Comparison of ENCODE assay signal across 21 cellular contexts in genomic region chr7:126843883-126844282, GRCh38.
DNase-seq lines count a peak whose midpoint lies in the region; ATAC-seq and TF ChIP-seq lines count a peak whose summit lies in the region.
"Had no signal": no experiment of that assay in that cellular context is flagged by ENCODE, and none has a peak within 500 bp of the region (broad histone marks: within the 10 kb centered on the region; RNA-seq: fewer than 3 reads in every experiment).

No MANE protein-coding gene starts in this region.

- H3K4me1 ChIP-seq in GM23248 (ENCODE audit: insufficient read depth), result no peaks in the 10 kb centered on the region
- H3K4me1 ChIP-seq: BLaER1 had no signal

- H4K20me1 ChIP-seq in GM23248 (ENCODE audit: insufficient read depth), result no peaks in the 10 kb centered on the region
- H4K20me1 ChIP-seq: BLaER1 had no signal

- H3K36me3 ChIP-seq in WERI-Rb-1, result no peaks in the 10 kb centered on the region
- H3K36me3 ChIP-seq in GM23248 (ENCODE audit: low read depth), result no peaks in the 10 kb centered on the region
- H3K36me3 ChIP-seq: BE2C, BLaER1 had no signal

- peak overlapping the region; percentile 54 for H3K27ac ChIP-seq in WERI-Rb-1
- H3K27ac ChIP-seq in GM23248, result no peak overlapping the region
- H3K27ac ChIP-seq: BLaER1 had no signal

- H3K9me2 ChIP-seq in GM23248 (ENCODE audit: insufficient read depth), result no peaks in the 10 kb centered on the region

- no peak for TF ChIP-seq CTCF in WERI-Rb-1 (IDR thresholded peaks at IDR 0.05; ENCODE audit: low read depth, low read length)

- H3K4me3 ChIP-seq in WERI-Rb-1 (ENCODE audit: low read depth, low read length), result no peak overlapping the region
- no peak overlapping the region for H3K4me3 ChIP-seq in GM23248
- H3K4me3 ChIP-seq: BLaER1, GM12878 had no signal

- DNase-seq in NCI-H82 (lab: John Stamatoyannopoulos, UW) (peak; percentile 5), NCI-H82 treated with DMSO at 0.1 percent for 48 hours (lab: John Stamatoyannopoulos, UW; ENCODE audit: unreplicated experiment) (no peak), WERI-Rb-1 (no peak), globus pallidus (ENCODE audit: low spot score) (no peak), GM23248 (no peak)
- DNase-seq: 8988T; ACHN; BE2C; C1 segment of cervical spinal cord; CD4-positive, alpha-beta memory T cell; CD4-positive, CD25-positive, alpha-beta regulatory T cell; CD8-positive, alpha-beta memory T cell; COR-L47; DMS 273 treated with DMSO at 0.1 percent for 48 hours; DMS79; DND-41; EL; GDM1 had no signal

- H3K9me3 ChIP-seq in WERI-Rb-1 (ENCODE audit: severe bottlenecking) (no peaks in the 10 kb centered on the region), GM23248 (ENCODE audit: low read depth) (no peaks in the 10 kb centered on the region)
- H3K9me3 ChIP-seq: BE2C, BLaER1 had no signal

- H3F3A ChIP-seq in GM23248 (ENCODE audit: insufficient read depth), result no peaks in the 10 kb centered on the region

- no peak for ATAC-seq in SK-N-SH treated with all-trans-retinoic acid at 6 μM for 48 hours
- ATAC-seq: GM12878 had no signal

- in situ Hi-C loops in GM23248 (cut with MboI), result no loop called here

- H3K79me2 ChIP-seq in GM23248 (ENCODE audit: insufficient read depth), result no peaks in the 10 kb centered on the region

- no peaks in the 10 kb centered on the region for H3K27me3 ChIP-seq in WERI-Rb-1 (ENCODE audit: insufficient read depth, low read depth, severe bottlenecking)
- no peaks in the 10 kb centered on the region for H3K27me3 ChIP-seq in GM23248 (replicated peaks; ENCODE audit: insufficient read depth)
- H3K27me3 ChIP-seq: BE2C, BLaER1 had no signal

- no peak overlapping the region for H3K4me2 ChIP-seq in GM23248 (ENCODE audit: unreplicated experiment)
- H3K4me2 ChIP-seq: BLaER1 had no signal

- no peak overlapping the region for H3K9ac ChIP-seq in GM23248
- H3K9ac ChIP-seq: BLaER1 had no signal

- H2AFZ ChIP-seq in GM23248, result no peak overlapping the region

TF ChIP-seq in SK-N-SH treated with all-trans-retinoic acid at 6 μM for 48 hours, 23 proteins besides CTCF, POLR2A, EP300 and RAD21:
- TF ChIP-seq TSHZ2 (CRISPR knock-in tag; IDR thresholded peaks at IDR 0.05), result peak; percentile 19
- TF ChIP-seq ZFP3 (CRISPR knock-in tag; IDR thresholded peaks at IDR 0.05), result no peak
- no peak for TF ChIP-seq ARNTL (CRISPR knock-in tag; IDR thresholded peaks at IDR 0.05; ENCODE audit: borderline replicate concordance, low read depth)
- TF ChIP-seq CSRNP3 (CRISPR knock-in tag; IDR thresholded peaks at IDR 0.05), result peak; percentile 41; the same call in 1 of the 2 replicates
- TF ChIP-seq, protein P1, sequence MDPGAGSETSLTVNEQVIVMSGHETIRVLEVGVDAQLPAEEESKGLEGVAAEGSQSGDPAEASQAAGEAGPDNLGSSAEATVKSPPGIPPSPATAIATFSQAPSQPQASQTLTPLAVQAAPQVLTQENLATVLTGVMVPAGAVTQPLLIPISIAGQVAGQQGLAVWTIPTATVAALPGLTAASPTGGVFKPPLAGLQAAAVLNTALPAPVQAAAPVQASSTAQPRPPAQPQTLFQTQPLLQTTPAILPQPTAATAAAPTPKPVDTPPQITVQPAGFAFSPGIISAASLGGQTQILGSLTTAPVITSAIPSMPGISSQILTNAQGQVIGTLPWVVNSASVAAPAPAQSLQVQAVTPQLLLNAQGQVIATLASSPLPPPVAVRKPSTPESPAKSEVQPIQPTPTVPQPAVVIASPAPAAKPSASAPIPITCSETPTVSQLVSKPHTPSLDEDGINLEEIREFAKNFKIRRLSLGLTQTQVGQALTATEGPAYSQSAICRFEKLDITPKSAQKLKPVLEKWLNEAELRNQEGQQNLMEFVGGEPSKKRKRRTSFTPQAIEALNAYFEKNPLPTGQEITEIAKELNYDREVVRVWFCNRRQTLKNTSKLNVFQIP (CRISPR knock-in tag; IDR thresholded peaks at IDR 0.05; ENCODE audit: borderline replicate concordance, low read depth), result no peak
- TF ChIP-seq RARB (CRISPR knock-in tag; IDR thresholded peaks at IDR 0.05), result no peak
- TF ChIP-seq TOX (CRISPR knock-in tag; IDR thresholded peaks at IDR 0.05; ENCODE audit: borderline replicate concordance), result no peak
- TF ChIP-seq, protein P2, sequence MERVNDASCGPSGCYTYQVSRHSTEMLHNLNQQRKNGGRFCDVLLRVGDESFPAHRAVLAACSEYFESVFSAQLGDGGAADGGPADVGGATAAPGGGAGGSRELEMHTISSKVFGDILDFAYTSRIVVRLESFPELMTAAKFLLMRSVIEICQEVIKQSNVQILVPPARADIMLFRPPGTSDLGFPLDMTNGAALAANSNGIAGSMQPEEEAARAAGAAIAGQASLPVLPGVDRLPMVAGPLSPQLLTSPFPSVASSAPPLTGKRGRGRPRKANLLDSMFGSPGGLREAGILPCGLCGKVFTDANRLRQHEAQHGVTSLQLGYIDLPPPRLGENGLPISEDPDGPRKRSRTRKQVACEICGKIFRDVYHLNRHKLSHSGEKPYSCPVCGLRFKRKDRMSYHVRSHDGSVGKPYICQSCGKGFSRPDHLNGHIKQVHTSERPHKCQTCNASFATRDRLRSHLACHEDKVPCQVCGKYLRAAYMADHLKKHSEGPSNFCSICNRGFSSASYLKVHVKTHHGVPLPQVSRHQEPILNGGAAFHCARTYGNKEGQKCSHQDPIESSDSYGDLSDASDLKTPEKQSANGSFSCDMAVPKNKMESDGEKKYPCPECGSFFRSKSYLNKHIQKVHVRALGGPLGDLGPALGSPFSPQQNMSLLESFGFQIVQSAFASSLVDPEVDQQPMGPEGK (CRISPR knock-in tag; IDR thresholded peaks at IDR 0.05; ENCODE audit: borderline replicate concordance), result no peak
- TF ChIP-seq SNAI2 (CRISPR knock-in tag; IDR thresholded peaks at IDR 0.05), result no peak
- TF ChIP-seq ZC3H10 (CRISPR knock-in tag; IDR thresholded peaks at IDR 0.05), result no peak
- TF ChIP-seq, protein P3, sequence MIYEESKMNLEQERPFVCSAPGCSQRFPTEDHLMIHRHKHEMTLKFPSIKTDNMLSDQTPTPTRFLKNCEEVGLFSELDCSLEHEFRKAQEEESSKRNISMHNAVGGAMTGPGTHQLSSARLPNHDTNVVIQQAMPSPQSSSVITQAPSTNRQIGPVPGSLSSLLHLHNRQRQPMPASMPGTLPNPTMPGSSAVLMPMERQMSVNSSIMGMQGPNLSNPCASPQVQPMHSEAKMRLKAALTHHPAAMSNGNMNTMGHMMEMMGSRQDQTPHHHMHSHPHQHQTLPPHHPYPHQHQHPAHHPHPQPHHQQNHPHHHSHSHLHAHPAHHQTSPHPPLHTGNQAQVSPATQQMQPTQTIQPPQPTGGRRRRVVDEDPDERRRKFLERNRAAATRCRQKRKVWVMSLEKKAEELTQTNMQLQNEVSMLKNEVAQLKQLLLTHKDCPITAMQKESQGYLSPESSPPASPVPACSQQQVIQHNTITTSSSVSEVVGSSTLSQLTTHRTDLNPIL (CRISPR knock-in tag; IDR thresholded peaks at IDR 0.05; ENCODE audit: low read depth), result peak; percentile 17; the same call in 1 of the 2 replicates
- peak; percentile 79 for TF ChIP-seq ISL1 (CRISPR knock-in tag; IDR thresholded peaks at IDR 0.05)
- peak; percentile 45 for TF ChIP-seq TCF4 (CRISPR knock-in tag; IDR thresholded peaks at IDR 0.05; ENCODE audit: borderline replicate concordance)
- no peak for TF ChIP-seq ZNF70 (CRISPR knock-in tag; IDR thresholded peaks at IDR 0.05)
